In the genomic region with DNA sequence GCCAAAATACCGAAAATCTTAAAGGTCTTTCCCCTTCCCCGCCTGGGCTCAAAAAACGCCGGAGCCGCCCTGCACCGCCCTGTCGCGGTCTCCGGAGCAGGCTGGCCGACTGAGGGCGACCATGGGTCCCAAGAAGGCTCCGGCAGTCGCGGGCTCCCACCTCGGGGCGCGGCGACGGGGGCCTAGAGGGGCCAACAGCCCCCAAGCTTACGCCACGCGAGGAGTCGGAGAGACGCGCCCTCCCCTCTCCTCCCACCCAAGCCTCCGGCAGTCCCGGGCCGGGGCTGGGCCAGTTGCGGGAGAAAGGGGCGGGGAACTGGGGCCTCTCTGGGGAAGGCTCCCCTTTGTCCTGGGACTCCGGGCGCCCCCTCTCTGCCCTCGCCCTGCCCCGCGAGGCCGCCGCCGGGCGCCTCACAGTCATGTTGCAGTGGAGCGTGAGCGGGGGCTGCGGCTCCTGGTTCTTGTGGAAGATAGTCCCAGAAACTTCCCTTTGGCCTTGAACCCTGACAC, we compare ENCODE assay signal across 8 cellular contexts.
A peak's percentile ranks its signal among the peaks of the same experiment; 100 is the strongest.
DNase-seq lines count a peak whose midpoint lies in the region; ATAC-seq and TF ChIP-seq lines count a peak whose summit lies in the region.

No MANE protein-coding gene starts in this region.

- H3K27me3 Mint-ChIP-seq in activated CD4-positive, alpha-beta T cell treated with anti-CD3 and anti-CD28 coated beads, Interleukin-2, amount 10 ng/mL, durations not matched to agents 7 days and 5 days, result peaks cover 69% of the 10 kb centered on the region

- CTCF ChIA-PET in activated CD4-positive, alpha-beta T cell treated with anti-CD3 and anti-CD28 coated beads, Interleukin-2, amount 10 ng/mL, durations not matched to agents 7 days and 5 days (lab: Charles Lee), result no interaction called here

- H3K4me1 ChIP-seq in foreskin keratinocyte, result no peaks in the 10 kb centered on the region

- ATAC-seq in HG03159 (IDR thresholded peaks at IDR 0.05; ENCODE audit: unreplicated experiment) (peak; percentile 62), foreskin keratinocyte (peak; percentile 52)

- peaks cover 23% of the 10 kb centered on the region for H3K4me1 Mint-ChIP-seq in activated CD4-positive, alpha-beta T cell treated with anti-CD3 and anti-CD28 coated beads, Interleukin-2, amount 10 ng/mL, durations not matched to agents 7 days and 5 days

- no peak for DNase-seq in activated CD4-positive, alpha-beta T cell treated with anti-CD3 and anti-CD28 coated beads, Interleukin-2, amount 10 ng/mL, durations not matched to agents 7 days and 5 days
- DNase-seq in activated CD4-positive, alpha-beta T cell treated with anti-CD3 and anti-CD28 coated beads for 1 hour, result no peak
- DNase-seq in activated CD8-positive, alpha-beta memory T cell treated with anti-CD3 and anti-CD28 coated beads, Interleukin-2, amount 50 U/mL, for 48 hours, result peak; percentile 75
- DNase-seq in foreskin keratinocyte, result no peak
- peak in 30 of 56 donors; percentile 2 to 70 (median 31) for DNase-seq in nucleus accumbens (lab: John Stamatoyannopoulos, UW)
- no peak for DNase-seq in SHP77 (lab: John Stamatoyannopoulos, UW)
- no peak for DNase-seq in NCI-H1105 (lab: John Stamatoyannopoulos, UW)

- H3K36me3 Mint-ChIP-seq in activated CD4-positive, alpha-beta T cell treated with anti-CD3 and anti-CD28 coated beads, Interleukin-2, amount 10 ng/mL, durations not matched to agents 7 days and 5 days (ENCODE audit: low read depth), result no peaks in the 10 kb centered on the region

- no peaks in the 10 kb centered on the region for H3K9me3 Mint-ChIP-seq in activated CD4-positive, alpha-beta T cell treated with anti-CD3 and anti-CD28 coated beads, Interleukin-2, amount 10 ng/mL, durations not matched to agents 7 days and 5 days

- H3K27ac Mint-ChIP-seq in activated CD4-positive, alpha-beta T cell treated with anti-CD3 and anti-CD28 coated beads, Interleukin-2, amount 10 ng/mL, durations not matched to agents 7 days and 5 days, result no peak overlapping the region

- H3K4me3 Mint-ChIP-seq in activated CD4-positive, alpha-beta T cell treated with anti-CD3 and anti-CD28 coated beads, Interleukin-2, amount 10 ng/mL, durations not matched to agents 7 days and 5 days, result peak overlapping the region; percentile 63

- no peak overlapping the region for H3K27ac ChIP-seq in foreskin keratinocyte

- POLR2A ChIA-PET in activated CD4-positive, alpha-beta T cell treated with anti-CD3 and anti-CD28 coated beads, Interleukin-2, amount 10 ng/mL, durations not matched to agents 7 days and 5 days (lab: Charles Lee), result no interaction called here

- TF ChIP-seq CTCF in foreskin keratinocyte (conservative IDR thresholded peaks at IDR 0.05), result peak; percentile 1

- peaks cover 94% of the 10 kb centered on the region for H3K27me3 ChIP-seq in foreskin keratinocyte

Comparison
In these comparisons a context has a peak if more than half of its experiments do, and no peak if none do; other contexts are left out.
1. DNase-seq: peak in activated CD8-positive, alpha-beta memory T cell treated with anti-CD3 and anti-CD28 coated beads, Interleukin-2, amount 50 U/mL, for 48 hours (single experiment) and nucleus accumbens (30 of 56); none in activated CD4-positive, alpha-beta T cell treated with anti-CD3 and anti-CD28 coated beads, Interleukin-2, amount 10 ng/mL, durations not matched to agents 7 days and 5 days (single experiment), activated CD4-positive, alpha-beta T cell treated with anti-CD3 and anti-CD28 coated beads for 1 hour (single experiment), foreskin keratinocyte (0 of 2), SHP77 (0 of 2) and NCI-H1105 (single experiment).